In genomic region chr6:73236147-73236750, GRCh38 we compare ENCODE assay signal across 20 cellular contexts. TPM values are rescaled to one million over a fixed set of nuclear protein-coding genes. Genes with fewer than 3 reads are reported as not detected.
A peak's percentile ranks its signal among the peaks of the same experiment; 100 is the strongest.
DNase-seq lines count a peak whose midpoint lies in the region; ATAC-seq and TF ChIP-seq lines count a peak whose summit lies in the region.
"Had no signal": no experiment of that assay in that cellular context is flagged by ENCODE, and none has a peak within 500 bp of the region (broad histone marks: within the 10 kb centered on the region; RNA-seq: fewer than 3 reads in every experiment).

No MANE protein-coding gene starts in this region.

- no peaks in the 10 kb centered on the region for H3K27me3 ChIP-seq in RWPE2 (ENCODE audit: insufficient read depth, poor library complexity, severe bottlenecking)
- H3K27me3 ChIP-seq: dorsolateral prefrontal cortex, SJCRH30, upper lobe of left lung had no signal

- no peaks in the 10 kb centered on the region for H3K36me3 ChIP-seq in RWPE2 (ENCODE audit: low read depth)
- H3K36me3 ChIP-seq: SJCRH30, upper lobe of left lung had no signal

- TF ChIP-seq CTCF in RWPE2 (IDR thresholded peaks at IDR 0.05; ENCODE audit: poor library complexity, severe bottlenecking): no peak

- H3K27ac ChIP-seq in RWPE2 (ENCODE audit: poor library complexity, severe bottlenecking): peak overlapping the region; percentile 87
- H3K27ac ChIP-seq: dorsolateral prefrontal cortex, SJCRH30, upper lobe of left lung had no signal

- peaks cover 27% of the 10 kb centered on the region for H3K4me1 ChIP-seq in RWPE2 (ENCODE audit: insufficient read depth, poor library complexity, severe bottlenecking)
- H3K4me1 ChIP-seq: SJCRH30, upper lobe of left lung had no signal

- DNase-seq in A172 (ENCODE audit: low spot score) (peak; percentile 71), HCEC 1CT (peak; percentile 98), RWPE2 (ENCODE audit: low spot score) (no peak), fibroblast of peridontal ligament (ENCODE audit: extremely low read depth) (peak; percentile 97), NCI-H2107 treated with DMSO at 0.1 percent for 48 hours (lab: John Stamatoyannopoulos, UW; ENCODE audit: unreplicated experiment) (no peak)
- DNase-seq in stimulated activated naive B cell treated with anti-CD40 and anti-IgM and Interleukin-4, amounts not matched to agents 10 μg/mL and 1 μg/mL and 100 μg/mL, for 72 hours: no peak
- no peak for DNase-seq in activated effector memory CD4-positive, alpha-beta T cell treated with anti-CD3 and anti-CD28 coated beads, Interleukin-2, amount 50 U/mL, for 16 hours
- DNase-seq: 8988T; activated naive CD8-positive, alpha-beta T cell treated with anti-CD3 and anti-CD28 coated beads, Interleukin-2, amount 10 ng/mL, durations not matched to agents 7 days and 5 days; dorsolateral prefrontal cortex; GOT3; head of caudate nucleus; NCI-H1417; SJCRH30; upper lobe of left lung had no signal

- no peaks in the 10 kb centered on the region for H3K27me3 Mint-ChIP-seq in stimulated activated naive B cell treated with anti-CD40 and anti-IgM and Interleukin-4, amounts not matched to agents 10 μg/mL and 1 μg/mL and 100 μg/mL, for 72 hours

- no peaks in the 10 kb centered on the region for H3K36me3 Mint-ChIP-seq in stimulated activated naive B cell treated with anti-CD40 and anti-IgM and Interleukin-4, amounts not matched to agents 10 μg/mL and 1 μg/mL and 100 μg/mL, for 72 hours
- H3K36me3 Mint-ChIP-seq: activated naive CD8-positive, alpha-beta T cell treated with anti-CD3 and anti-CD28 coated beads, Interleukin-2, amount 10 ng/mL, durations not matched to agents 7 days and 5 days had no signal

- H3K9me3 Mint-ChIP-seq in stimulated activated naive B cell treated with anti-CD40 and anti-IgM and Interleukin-4, amounts not matched to agents 10 μg/mL and 1 μg/mL and 100 μg/mL, for 72 hours: no peaks in the 10 kb centered on the region
- H3K9me3 Mint-ChIP-seq: activated naive CD8-positive, alpha-beta T cell treated with anti-CD3 and anti-CD28 coated beads, Interleukin-2, amount 10 ng/mL, durations not matched to agents 7 days and 5 days; neural crest cell had no signal

- H3K4me3 ChIP-seq in RWPE2 (ENCODE audit: severe bottlenecking): no peak overlapping the region
- H3K4me3 ChIP-seq: dorsolateral prefrontal cortex, GM12878, SJCRH30, upper lobe of left lung had no signal

- H3K4me1 Mint-ChIP-seq in stimulated activated naive B cell treated with anti-CD40 and anti-IgM and Interleukin-4, amounts not matched to agents 10 μg/mL and 1 μg/mL and 100 μg/mL, for 72 hours: peaks cover 3 to 4% of the 10 kb centered on the region in 2 donors
- H3K4me1 Mint-ChIP-seq: activated naive CD8-positive, alpha-beta T cell treated with anti-CD3 and anti-CD28 coated beads, Interleukin-2, amount 10 ng/mL, durations not matched to agents 7 days and 5 days; neural crest cell had no signal

- H3K27ac Mint-ChIP-seq in stimulated activated naive B cell treated with anti-CD40 and anti-IgM and Interleukin-4, amounts not matched to agents 10 μg/mL and 1 μg/mL and 100 μg/mL, for 72 hours: no peak overlapping the region
- H3K27ac Mint-ChIP-seq: activated naive CD8-positive, alpha-beta T cell treated with anti-CD3 and anti-CD28 coated beads, Interleukin-2, amount 10 ng/mL, durations not matched to agents 7 days and 5 days had no signal

- ATAC-seq in RWPE2 (ENCODE audit: low read depth): peak; percentile 91
- ATAC-seq in HG02840 (IDR thresholded peaks at IDR 0.05; ENCODE audit: low FRiP score, unreplicated experiment): no peak
- no peak for ATAC-seq in stimulated activated naive B cell treated with anti-CD40 and anti-IgM and Interleukin-4, amounts not matched to agents 10 μg/mL and 1 μg/mL and 100 μg/mL, for 72 hours (replicated peaks)
- ATAC-seq: GM12878 had no signal

- H3K4me3 Mint-ChIP-seq in stimulated activated naive B cell treated with anti-CD40 and anti-IgM and Interleukin-4, amounts not matched to agents 10 μg/mL and 1 μg/mL and 100 μg/mL, for 72 hours: no peak overlapping the region
- H3K4me3 Mint-ChIP-seq: activated naive CD8-positive, alpha-beta T cell treated with anti-CD3 and anti-CD28 coated beads, Interleukin-2, amount 10 ng/mL, durations not matched to agents 7 days and 5 days; neural crest cell had no signal

- no peaks in the 10 kb centered on the region for H3K9me3 ChIP-seq in RWPE2 (ENCODE audit: severe bottlenecking)
- H3K9me3 ChIP-seq: SJCRH30, upper lobe of left lung had no signal

RNA-seq across cellular contexts. Expression of gene KHDC1L, which starts 11.0 kb away (rescaled TPM):
- total RNA-seq in A172 (2014; rRNA removed; shearing (Covaris generic)): not detected in 2 replicates
- total RNA-seq: activated naive CD8-positive, alpha-beta T cell treated with anti-CD3 and anti-CD28 coated beads, Interleukin-2, amount 10 ng/mL, durations not matched to agents 7 days and 5 days; GM12878; HT-29; lower leg skin; SJCRH30; upper lobe of left lung had no signal

RNA-seq across cellular contexts. Expression of gene KHDC1, which starts 26.7 kb away (rescaled TPM):
- 6.4 and 8.5 TPM in 2 replicates for total RNA-seq in A172 (2014; rRNA removed; shearing (Covaris generic))
- total RNA-seq: HT-29, SJCRH30 had no signal

Comparison
In these comparisons a context has a peak if more than half of its experiments do, and no peak if none do; other contexts are left out.
1. DNase-seq: peak in A172 (single experiment), HCEC 1CT (single experiment) and fibroblast of peridontal ligament (single experiment); none in RWPE2 (single experiment), NCI-H2107 treated with DMSO at 0.1 percent for 48 hours (single experiment), stimulated activated naive B cell treated with anti-CD40 and anti-IgM and Interleukin-4, amounts not matched to agents 10 μg/mL and 1 μg/mL and 100 μg/mL, for 72 hours (single experiment) and activated effector memory CD4-positive, alpha-beta T cell treated with anti-CD3 and anti-CD28 coated beads, Interleukin-2, amount 50 U/mL, for 16 hours (single experiment).